1 cellular context compared by ENCODE assay signal in the genomic region with DNA sequence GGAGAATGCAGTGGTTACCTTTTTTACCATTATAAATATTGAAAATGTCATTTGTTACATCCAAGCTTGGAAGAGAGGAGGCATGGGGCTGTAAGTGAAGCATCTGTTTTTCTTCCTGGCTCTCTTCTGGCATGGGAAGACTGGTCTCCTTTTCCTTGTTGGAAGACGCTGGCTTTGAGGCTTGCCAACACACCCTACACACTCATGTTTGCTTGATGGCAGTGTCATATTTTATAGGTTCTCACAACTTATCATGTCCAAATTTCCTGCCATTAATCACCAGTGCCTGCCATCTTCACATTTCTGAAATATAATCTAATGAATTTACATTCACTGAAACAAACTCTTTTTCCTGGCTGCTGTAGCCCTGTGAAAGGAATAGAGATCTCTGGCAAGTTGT.
A peak's percentile ranks its signal among the peaks of the same experiment; 100 is the strongest.
TF ChIP-seq lines count a peak whose summit lies in the region.

No MANE protein-coding gene starts in this region.

TF ChIP-seq in SK-N-SH, 30 proteins besides CTCF, POLR2A, EP300 and RAD21 (continued from another document):
- TF ChIP-seq ZBTB33 (IDR thresholded peaks at IDR 0.05; ENCODE audit: borderline replicate concordance, low read depth), result no peak
- TF ChIP-seq YY1 (IDR thresholded peaks at IDR 0.05; ENCODE audit: low read depth), result no peak
- 0 out of 2 replicates have a peak, but pooled peaks have one; percentile 18 for TF ChIP-seq RXRA (IDR thresholded peaks at IDR 0.05; ENCODE audit: borderline replicate concordance, low read depth)
- 0 out of 2 replicates have a peak, but pooled peaks have one; percentile 25 for TF ChIP-seq SIN3A (IDR thresholded peaks at IDR 0.05; ENCODE audit: borderline replicate concordance, low read depth, low read length)
- TF ChIP-seq USF2 (IDR thresholded peaks at IDR 0.05; ENCODE audit: borderline replicate concordance, low read depth, low read length), result no peak
- TF ChIP-seq RCOR1 (IDR thresholded peaks at IDR 0.05; ENCODE audit: low read length), result no peak
- TF ChIP-seq JUND (IDR thresholded peaks at IDR 0.05), result peak; percentile 23; the same call in 1 of the 2 replicates
- no peak for TF ChIP-seq GABPA (IDR thresholded peaks at IDR 0.05; ENCODE audit: low read depth)
- TF ChIP-seq PBX3 (IDR thresholded peaks at IDR 0.05), result peak; percentile 87
- TF ChIP-seq, protein P1, sequence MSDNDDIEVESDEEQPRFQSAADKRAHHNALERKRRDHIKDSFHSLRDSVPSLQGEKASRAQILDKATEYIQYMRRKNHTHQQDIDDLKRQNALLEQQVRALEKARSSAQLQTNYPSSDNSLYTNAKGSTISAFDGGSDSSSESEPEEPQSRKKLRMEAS (IDR thresholded peaks at IDR 0.05; ENCODE audit: low read depth), result no peak
- no peak for TF ChIP-seq SMC3 (IDR thresholded peaks at IDR 0.05; ENCODE audit: low read depth, low read length)
- no peak for TF ChIP-seq MEF2A (IDR thresholded peaks at IDR 0.05; ENCODE audit: borderline replicate concordance, low read depth)
- TF ChIP-seq FOXJ3 (CRISPR knock-in tag; IDR thresholded peaks at IDR 0.05), result no peak
- no peak for TF ChIP-seq GATA2 (CRISPR knock-in tag; IDR thresholded peaks at IDR 0.05)
